ENCODE assay signal across 19 cellular contexts in the genomic region with DNA sequence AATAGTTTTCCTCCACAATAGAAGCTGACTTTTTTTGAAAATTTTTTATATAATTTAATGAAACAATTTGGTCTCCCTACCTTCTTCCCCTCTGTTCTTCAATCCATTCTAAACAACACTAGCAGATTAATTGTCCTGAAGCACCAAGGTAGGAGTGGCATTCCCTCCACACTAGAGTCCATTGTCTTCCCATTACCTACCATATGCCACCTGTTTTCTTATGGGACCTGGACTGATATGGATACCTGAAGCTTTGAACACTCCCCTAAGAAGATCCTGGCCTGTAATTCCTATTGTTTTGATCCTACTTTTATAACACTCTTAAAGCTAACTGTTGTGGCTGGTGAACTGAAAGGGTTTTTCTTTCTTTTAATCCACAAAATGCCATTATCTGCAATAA.
DNase-seq lines count a peak whose midpoint lies in the region; ATAC-seq and TF ChIP-seq lines count a peak whose summit lies in the region.
"Had no signal": no experiment of that assay in that cellular context is flagged by ENCODE, and none has a peak within 500 bp of the region (broad histone marks: within the 10 kb centered on the region; RNA-seq: fewer than 3 reads in every experiment).

No MANE protein-coding gene starts in this region.

- H3K4me3 ChIP-seq in SJCRH30, result no peak overlapping the region
- no peak overlapping the region for H3K4me3 ChIP-seq in mucosa of descending colon
- H3K4me3 ChIP-seq: MG63, PC-9, SK-N-MC had no signal

- ATAC-seq in mucosa of descending colon (peak; percentile 64), HG03039 (IDR thresholded peaks at IDR 0.05; ENCODE audit: unreplicated experiment) (no peak)

- peak overlapping the region; percentile 69; the same call in 1 of the 2 replicates for H3K27ac ChIP-seq in SJCRH30
- H3K27ac ChIP-seq: 22Rv1, C4-2B, PC-9, SK-N-MC had no signal

- H3K4me1 ChIP-seq in SJCRH30 (peaks cover 41% of the 10 kb centered on the region), mucosa of descending colon (ENCODE audit: low read depth) (peaks cover 13% of the 10 kb centered on the region)

- intact Hi-C loops in mucosa of descending colon (cut with DNase I, micrococcal nuclease), result no loop called here

- no peak for TF ChIP-seq CTCF in mucosa of descending colon (IDR thresholded peaks at IDR 0.05)

- no peaks in the 10 kb centered on the region for H3K9me3 ChIP-seq in SJCRH30 (replicated peaks)
- no peaks in the 10 kb centered on the region for H3K9me3 ChIP-seq in mucosa of descending colon
- H3K9me3 ChIP-seq: MG63 had no signal

- H3K27me3 ChIP-seq in SJCRH30, result no peaks in the 10 kb centered on the region
- H3K27me3 ChIP-seq: MG63 had no signal

- peak; percentile 46 for DNase-seq in NCI-H2171 treated with DMSO at 0.1 percent for 48 hours (lab: John Stamatoyannopoulos, UW)
- DNase-seq in NCI-H2171 (lab: John Stamatoyannopoulos, UW), result no peak
- DNase-seq in SJCRH30, result no peak
- DNase-seq in mucosa of descending colon, result no peak
- DNase-seq in NCI-H2227 treated with DMSO at 0.1 percent for 48 hours (lab: John Stamatoyannopoulos, UW), result no peak
- DNase-seq in NCI-H1105 treated with DMSO at 0.1 percent for 48 hours (lab: John Stamatoyannopoulos, UW), result no peak
- DNase-seq in HuH-7.5 (ENCODE audit: low spot score), result no peak
- DNase-seq: CD8-positive, alpha-beta memory T cell; DMS153; KBM-7; MG63; NCI-H2029; NCI-H446 treated with DMSO at 0.1 percent for 48 hours; PC-9; SHP77 treated with DMSO at 0.1 percent for 48 hours had no signal

- no peaks in the 10 kb centered on the region for H3K36me3 ChIP-seq in SJCRH30
- H3K36me3 ChIP-seq in mucosa of descending colon (ENCODE audit: low read depth), result no peaks in the 10 kb centered on the region
- H3K36me3 ChIP-seq: MG63 had no signal
